In genomic region chr16:28898266-28898665, GRCh38 we compare ENCODE assay signal across 20 cellular contexts. TPM values are rescaled to one million over a fixed set of nuclear protein-coding genes. Genes with fewer than 3 reads are reported as not detected.
A peak's percentile ranks its signal among the peaks of the same experiment; 100 is the strongest.
DNase-seq lines count a peak whose midpoint lies in the region; ATAC-seq, FAIRE-seq and TF ChIP-seq lines count a peak whose summit lies in the region.
"Had no signal": no experiment of that assay in that cellular context is flagged by ENCODE, and none has a peak within 500 bp of the region (broad histone marks: within the 10 kb centered on the region; RNA-seq: fewer than 3 reads in every experiment).

No MANE protein-coding gene starts in this region.

- peaks cover 0 to 4% of the 10 kb centered on the region in 2 donors for H3K36me3 ChIP-seq in gastrocnemius medialis

- DNase-seq in H54 (ENCODE audit: insufficient read length, low spot score), result peak; percentile 61
- peak; percentile 69 for DNase-seq in M059J (ENCODE audit: low read depth)
- peak; percentile 64 for DNase-seq in kidney tubule cell (ENCODE audit: low spot score)
- no peak for DNase-seq in gastrocnemius medialis
- DNase-seq in pons (ENCODE audit: low spot score), result no peak
- DNase-seq in NCI-H510A treated with DMSO at 0.1 percent for 48 hours (lab: John Stamatoyannopoulos, UW), result no peak
- DNase-seq: Calu3; CD8-positive, alpha-beta T cell; EL; NCI-H1092 treated with DMSO at 0.1 percent for 48 hours; NCI-H2081 treated with DMSO at 0.1 percent for 48 hours; NCI-H524; NCI-H82; RPMI8226 had no signal

- no peak for FAIRE-seq in H54 (lab: Jason Lieb, UNC)
- FAIRE-seq: GM12892, H1 had no signal

- intact Hi-C loops in gastrocnemius medialis (cut with DNase I; ENCODE audit: low total_unique reads), result no loop called here

- in situ Hi-C loops in gastrocnemius medialis (cut with MboI; ENCODE audit: low sequenced_read_pairs in 4 of 4), result no loop called here

- TF ChIP-seq POLR2A in H54 (IDR thresholded peaks at IDR 0.05; ENCODE audit: low read depth, low read length) (no peak), gastrocnemius medialis (IDR thresholded peaks at IDR 0.05) (no peak)

- no peak overlapping the region for H3K4me3 ChIP-seq in gastrocnemius medialis
- H3K4me3 ChIP-seq: BLaER1 treated with 17β-estradiol and CSF1 and Interleukin-3, amounts not matched to agents 10 nM and 100 nM had no signal

- H3K4me1 ChIP-seq in gastrocnemius medialis, result no peaks in the 10 kb centered on the region

- H3K27me3 ChIP-seq in gastrocnemius medialis, result no peaks in the 10 kb centered on the region
- H3K27me3 ChIP-seq: BLaER1 treated with 17β-estradiol and CSF1 and Interleukin-3, amounts not matched to agents 10 nM and 100 nM had no signal

- H3K27ac ChIP-seq in gastrocnemius medialis, result peak overlapping the region; percentile 72 to 82 (median 72)

- TF ChIP-seq CTCF in gastrocnemius medialis (IDR thresholded peaks at IDR 0.05 in 4 of 5, conservative IDR thresholded peaks at IDR 0.05 in 1 of 5), result no peak

- no peaks in the 10 kb centered on the region for H3K9me3 ChIP-seq in gastrocnemius medialis
- H3K9me3 ChIP-seq: BLaER1 treated with 17β-estradiol and CSF1 and Interleukin-3, amounts not matched to agents 10 nM and 100 nM had no signal

- ATAC-seq in gastrocnemius medialis (peak; percentile 31 to 46), GM21367 (IDR thresholded peaks at IDR 0.05; ENCODE audit: unreplicated experiment) (no peak)
- ATAC-seq: CD8-positive, alpha-beta T cell had no signal

RNA-seq across cellular contexts. Expression of gene ATP2A1, which starts 20.0 kb away (rescaled TPM):
- not detected in 2 replicates for total RNA-seq in M059J (2014; rRNA removed; shearing (Covaris generic))
- 100 to 1,000 TPM; 380 to 909 (median 764) TPM for total RNA-seq in gastrocnemius medialis

RNA-seq across cellular contexts. Expression of gene RABEP2, which starts 26.8 kb away (rescaled TPM):
- 14.7 and 38.1 TPM in 2 replicates for total RNA-seq in M059J (2014; rRNA removed; shearing (Covaris generic))
- total RNA-seq in gastrocnemius medialis, result 10 to 100 TPM in 1 of 4 donors, 1 to 10 TPM in 3; 2.9 to 13.9 (median 6.4) TPM

RNA-seq across cellular contexts. Expression of gene CD19, which starts 33.5 kb away (rescaled TPM):
- total RNA-seq in M059J (2014; rRNA removed; shearing (Covaris generic)), result not detected in 2 replicates
- not detected for total RNA-seq in gastrocnemius medialis
- total RNA-seq: A673, Calu3, LHCN-M2 had no signal

RNA-seq across cellular contexts. Expression of gene SH2B1, which starts 34.6 kb away (rescaled TPM):
- 9.9 and 16.2 TPM in 2 replicates for total RNA-seq in M059J (2014; rRNA removed; shearing (Covaris generic))
- 10 to 100 TPM; 13.9 to 28.5 (median 20.6) TPM for total RNA-seq in gastrocnemius medialis

RNA-seq across cellular contexts. Expression of gene TUFM, which starts 52.1 kb away (rescaled TPM):
- 121 and 131 TPM in 2 replicates for total RNA-seq in M059J (2014; rRNA removed; shearing (Covaris generic))
- total RNA-seq in gastrocnemius medialis, result 100 to 1,000 TPM; 140 to 196 (median 167) TPM

Comparison
In these comparisons a context has a peak if more than half of its experiments do, and no peak if none do; other contexts are left out.
1. DNase-seq: peak in H54 (single experiment), M059J (single experiment) and kidney tubule cell (single experiment); none in gastrocnemius medialis (0 of 2), pons (single experiment) and NCI-H510A treated with DMSO at 0.1 percent for 48 hours (single experiment).
2. RNA of gene ATP2A1, which starts 20.0 kb away (total RNA-seq): 380 to 909 TPM in gastrocnemius medialis; not detected in M059J; every median in the first group is over 100 times any median in the second.